ENCODE assay signal across 1 cellular context in genomic region chr15:64804619-64805018, GRCh38.
TF ChIP-seq lines count a peak whose summit lies in the region.

No MANE protein-coding gene starts in this region.

TF ChIP-seq in WTC11, 78 proteins besides CTCF, POLR2A, EP300 and RAD21 (continued from another document):
- no peak for TF ChIP-seq ATF2 (CRISPR knock-in tag; IDR thresholded peaks at IDR 0.05; ENCODE audit: borderline replicate concordance, low read depth)
- TF ChIP-seq CREB1 (CRISPR knock-in tag; IDR thresholded peaks at IDR 0.05) = no peak
- TF ChIP-seq ZNF396 (CRISPR knock-in tag; IDR thresholded peaks at IDR 0.05; ENCODE audit: borderline replicate concordance) = no peak
- no peak for TF ChIP-seq ATF6 (CRISPR knock-in tag; IDR thresholded peaks at IDR 0.05)
- no peak for TF ChIP-seq FOXP4 (CRISPR knock-in tag; IDR thresholded peaks at IDR 0.05)
